In the genomic region with DNA sequence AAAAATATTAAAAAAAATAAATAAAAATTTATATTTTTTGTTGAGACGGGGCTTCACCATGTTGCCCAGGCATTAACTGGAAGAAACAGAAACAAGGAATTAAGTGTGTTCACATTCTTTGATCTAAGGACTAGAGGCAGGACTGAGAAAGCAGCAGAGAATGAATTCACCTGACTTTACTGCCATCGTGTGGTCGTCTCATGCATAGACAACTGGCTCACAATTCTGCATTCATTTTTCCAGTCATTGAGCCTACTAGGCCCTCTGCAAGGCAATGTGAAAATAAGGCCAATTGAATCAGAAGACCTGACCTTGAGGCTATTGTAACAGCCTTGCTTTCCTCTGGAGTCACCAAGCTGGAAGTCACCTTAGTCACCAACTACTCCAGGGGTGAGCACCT, we compare ENCODE assay signal across 8 cellular contexts. TPM values are rescaled to one million over a fixed set of nuclear protein-coding genes. Genes with fewer than 3 reads are reported as not detected.
DNase-seq lines count a peak whose midpoint lies in the region; ATAC-seq and TF ChIP-seq lines count a peak whose summit lies in the region.

No MANE protein-coding gene starts in this region.

- TF ChIP-seq EP300 in gastroesophageal sphincter (IDR thresholded peaks at IDR 0.05): no peak

- no peaks in the 10 kb centered on the region for H3K36me3 ChIP-seq in gastroesophageal sphincter

- WGBS in gastroesophageal sphincter (ENCODE audit: low coverage in 1 of 2), 2 donors: 0 to 3% methylated on average over 1 to 3 of the region's 3 CpGs

- ATAC-seq in HG02943 (IDR thresholded peaks at IDR 0.05; ENCODE audit: low read depth, unreplicated experiment): peak; percentile 38
- ATAC-seq in gastroesophageal sphincter: peak; percentile 65

- no peak for TF ChIP-seq POLR2A in gastroesophageal sphincter (IDR thresholded peaks at IDR 0.05)

- peak; percentile 40 to 77 (median 66) for TF ChIP-seq CTCF in gastroesophageal sphincter (IDR thresholded peaks at IDR 0.05)

- H3K4me1 ChIP-seq in gastroesophageal sphincter: no peaks in the 10 kb centered on the region

- H3K9me3 ChIP-seq in gastroesophageal sphincter: no peaks in the 10 kb centered on the region

- no peaks in the 10 kb centered on the region for H3K27me3 ChIP-seq in gastroesophageal sphincter

- no peak overlapping the region for H3K27ac ChIP-seq in gastroesophageal sphincter

- DNase-seq in activated CD4-positive, CD25-positive, alpha-beta regulatory T cell treated with anti-CD3 and anti-CD28 coated beads, Interleukin-2, amount 50 U/mL, for 16 hours (ENCODE audit: low read depth, low spot score): peak; percentile 0
- DNase-seq in activated CD4-positive, CD25-positive, alpha-beta regulatory T cell treated with anti-CD3 and anti-CD28 coated beads, Interleukin-2, amount 50 U/mL, for 72 hours: no peak
- DNase-seq in NCI-H345 (lab: John Stamatoyannopoulos, UW): peak; percentile 36
- peak; percentile 39 to 48 for DNase-seq in activated T-cell treated with anti-CD3 and anti-CD28 coated beads, Interleukin-2, amount 50 U/mL, for 48 hours
- peak; percentile 2 for DNase-seq in occipital lobe (lab: John Stamatoyannopoulos, UW)
- no peak for DNase-seq in GF-D8 (lab: John Stamatoyannopoulos, UW)

- H3K4me3 ChIP-seq in gastroesophageal sphincter: no peak overlapping the region

RNA-seq across cellular contexts. Expression of gene LHFPL1, which starts 37.4 kb away (rescaled TPM):
- under 1 TPM in 2 of 4 donors, not detected in 2; 0.31 to 0.94 TPM for total RNA-seq in gastroesophageal sphincter
- total RNA-seq in occipital lobe: 0.31 TPM

Comparison
In these comparisons a context has a peak if more than half of its experiments do, and no peak if none do; other contexts are left out.
1. DNase-seq: peak in activated CD4-positive, CD25-positive, alpha-beta regulatory T cell treated with anti-CD3 and anti-CD28 coated beads, Interleukin-2, amount 50 U/mL, for 16 hours (single experiment), NCI-H345 (single experiment), activated T-cell treated with anti-CD3 and anti-CD28 coated beads, Interleukin-2, amount 50 U/mL, for 48 hours (2 of 2) and occipital lobe (single experiment); none in activated CD4-positive, CD25-positive, alpha-beta regulatory T cell treated with anti-CD3 and anti-CD28 coated beads, Interleukin-2, amount 50 U/mL, for 72 hours (single experiment) and GF-D8 (single experiment).